ENCODE assay signal across 8 cellular contexts in the genomic region with DNA sequence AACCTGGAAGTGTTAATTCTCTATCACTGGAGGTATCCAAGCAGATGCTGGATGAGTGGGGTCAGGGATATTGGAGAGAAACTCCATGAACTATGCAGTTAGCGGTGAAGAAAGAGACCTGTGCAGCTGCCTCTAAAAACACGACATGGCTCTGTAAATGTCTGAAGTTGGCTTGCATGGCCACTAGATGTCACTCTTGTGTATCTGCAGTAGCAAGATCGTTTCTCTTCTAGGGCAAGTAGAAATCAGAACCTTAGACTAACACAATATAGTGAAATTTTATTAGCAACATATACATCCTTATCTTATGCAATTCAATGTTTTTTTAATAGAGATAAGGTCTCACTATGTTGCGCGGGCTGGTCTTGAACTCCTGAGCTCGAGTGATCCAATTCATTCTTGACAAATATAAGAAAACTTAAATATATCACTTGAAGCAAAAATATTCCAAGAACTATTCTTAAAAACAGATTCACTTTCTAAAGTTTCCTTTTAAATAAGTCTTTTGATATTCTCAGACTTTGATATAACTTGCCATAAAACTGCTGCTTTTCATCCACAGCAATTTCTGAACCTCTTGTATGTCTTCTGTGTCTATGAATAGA. TPM values are rescaled to one million over a fixed set of nuclear protein-coding genes. Genes with fewer than 3 reads are reported as not detected.
DNase-seq lines count a peak whose midpoint lies in the region; ATAC-seq, FAIRE-seq and TF ChIP-seq lines count a peak whose summit lies in the region.

No MANE protein-coding gene starts in this region.

- peak; percentile 91 for TF ChIP-seq CTCF in A549 (IDR thresholded peaks at IDR 0.05)
- peak; percentile 80 for TF ChIP-seq CTCF in GM10248 (IDR thresholded peaks at IDR 0.05; ENCODE audit: control extremely low read depth, extremely low read depth, low read depth, missing control alignments)

- WGBS in A549 (ENCODE audit: missing lambda C conversion rate), result 7% methylated on average over 6 of the region's 6 CpGs

- no peak overlapping the region for H3K4me3 ChIP-seq in A549

- POLR2A ChIA-PET in A549 (lab: Yijun Ruan, JAX) (no interaction called here), GM10248 (lab: Yijun Ruan, JAX) (no interaction called here), T-cell (lab: Charles Lee) (no interaction called here)

- ATAC-seq in A549 (peak; percentile 87 to 93), T-cell (replicated peaks in 1 of 4) (peak; percentile 76 to 80 (median 78)), HG03045 (IDR thresholded peaks at IDR 0.05; ENCODE audit: unreplicated experiment) (no peak)

- no peaks in the 10 kb centered on the region for H3K36me3 Mint-ChIP-seq in T-cell

- no peak overlapping the region for H3K4me3 Mint-ChIP-seq in T-cell

- no peak overlapping the region for H3K27ac ChIP-seq in A549

- H3K9me3 ChIP-seq in A549, result no peaks in the 10 kb centered on the region

- FAIRE-seq in A549 (lab: Jason Lieb, UNC), result peak; percentile 49

- no peaks in the 10 kb centered on the region for H3K9me3 Mint-ChIP-seq in T-cell

- H3K27me3 Mint-ChIP-seq in T-cell, result peaks cover 0 to 18% of the 10 kb centered on the region in 2 donors

- TF ChIP-seq RAD21 in A549 (conservative IDR thresholded peaks at IDR 0.05 in 1 of 2, IDR thresholded peaks at IDR 0.05 in 1 of 2), result peak; percentile 77 to 87

- DNase-seq in A549 (ENCODE audit: low read depth in 1 of 2, low spot score in 1 of 2), result peak; percentile 42 to 81
- peak; percentile 71 for DNase-seq in GM10248 (ENCODE audit: extremely low spot score)
- DNase-seq in NCI-H146 (lab: John Stamatoyannopoulos, UW), result peak; percentile 54
- peak in 31 of 34 experiments; percentile 6 to 62 (median 35) for DNase-seq in T-cell
- peak; percentile 72 for DNase-seq in cerebellum (ENCODE audit: low spot score)
- DNase-seq in left kidney (ENCODE audit: low read depth, low spot score), result peak; percentile 85
- peak; percentile 46 for DNase-seq in stimulated activated CD8-positive, alpha-beta memory T cell treated with anti-CD3 and anti-CD28 coated beads, Interleukin-4, amount 100 ng/mL, for 48 hours

- H3K27ac Mint-ChIP-seq in T-cell, result peak overlapping the region in 1 of 2 donors; percentile 49

- no peak for TF ChIP-seq EP300 in A549 (IDR thresholded peaks at IDR 0.05)

- peaks cover 8% of the 10 kb centered on the region; the same call in 1 of the 3 replicates for H3K4me1 ChIP-seq in A549

- H3K4me1 Mint-ChIP-seq in T-cell, result peaks cover 4 to 8% (median 6%) of the 10 kb centered on the region in 3 donors

- no peak for TF ChIP-seq POLR2A in A549 (IDR thresholded peaks at IDR 0.05; ENCODE audit: low read length)

- CTCF ChIA-PET in A549 (lab: Yijun Ruan, JAX), result interaction anchor here (0.6 to 7.5 kb wide), 67 partner anchors 8 to 452 kb away, joined by 3 to 104 read pairs (median 5); a partner anchor contains a TSS
- CTCF ChIA-PET in GM10248 (lab: Yijun Ruan, JAX), result interaction anchor here (0.6 to 4.2 kb wide), 40 partner anchors 10 to 382 kb away, joined by 3 to 81 read pairs (median 4); a partner anchor contains a TSS
- CTCF ChIA-PET in T-cell (lab: Charles Lee), result interaction anchor here (0.6 to 3.0 kb wide), 8 partner anchors 14 to 1245 kb away, joined by 3 to 17 read pairs (median 3); no protein-coding TSS in a partner anchor

- peak overlapping the region; percentile 51 for H3K4me2 ChIP-seq in A549

TF ChIP-seq in A549, 52 proteins besides CTCF, POLR2A, EP300 and RAD21:
- TF ChIP-seq SMC3 (IDR thresholded peaks at IDR 0.05) (peak; percentile 57), HOXA7 (CRISPR knock-in tag; IDR thresholded peaks at IDR 0.05) (no peak)

RNA-seq across cellular contexts. Expression of a gene that starts 2.9 kb away (rescaled TPM):
- not detected in 2 replicates for polyA plus RNA-seq in A549 (2011; rRNA removed)
- polyA plus RNA-seq in A549 (2012; cell fraction: cytosol; rRNA removed), result not detected in 2 replicates
- polyA plus RNA-seq in A549 (2012; cell fraction: nucleus; rRNA removed), result not detected in 2 replicates
- polyA plus RNA-seq in A549 (2017; fragmentation: RNase III; extraction: RNeasy Plus Mini Kit Qiagen cat#74134 plus additional on column Dnase treatment), result not detected in 3 replicates
- polyA minus RNA-seq in A549 (2011; rRNA and poly(A)+ RNA removed), result not detected in 2 replicates
- total RNA-seq in T-cell, result not detected
- not detected for total RNA-seq in cerebellum

RNA-seq across cellular contexts. Expression of a gene that starts 45.8 kb away (rescaled TPM):
- polyA plus RNA-seq in A549 (2011; rRNA removed) (0.05 TPM in 1 of 2 replicates, not detected in the other), A549 (2017; fragmentation: RNase III; extraction: RNeasy Plus Mini Kit Qiagen cat#74134 plus additional on column Dnase treatment) (not detected in 3 replicates)
- polyA plus RNA-seq in A549 (2012; cell fraction: cytosol; rRNA removed), result 0.03 and 0.04 TPM in 2 replicates
- 0.05 and 0.10 TPM in 2 replicates for polyA plus RNA-seq in A549 (2012; cell fraction: nucleus; rRNA removed)
- polyA minus RNA-seq in A549 (2011; rRNA and poly(A)+ RNA removed), result not detected in 2 replicates
- total RNA-seq in T-cell (not detected), cerebellum (1.1 TPM)

RNA-seq across cellular contexts. Expression of a gene that starts 49.0 kb away (rescaled TPM):
- polyA plus RNA-seq in A549 (2011; rRNA removed), result 0.21 TPM in 1 of 2 replicates, not detected in the other
- polyA plus RNA-seq in A549 (2012; cell fraction: cytosol; rRNA removed), result 0.32 and 0.36 TPM in 2 replicates
- 0.47 and 0.76 TPM in 2 replicates for polyA plus RNA-seq in A549 (2012; cell fraction: nucleus; rRNA removed)
- polyA plus RNA-seq in A549 (2017; fragmentation: RNase III; extraction: RNeasy Plus Mini Kit Qiagen cat#74134 plus additional on column Dnase treatment), result 0.22 to 0.41 TPM in 2 of 3 replicates, not detected in the other
- polyA minus RNA-seq in A549 (2011; rRNA and poly(A)+ RNA removed), result not detected in 2 replicates
- not detected for total RNA-seq in T-cell
- total RNA-seq in cerebellum, result not detected

Comparison
In these comparisons a context has a peak if more than half of its experiments do, and no peak if none do; other contexts are left out.
1. DNase-seq: peak in every context shown above with its lines; median percentile 85 in left kidney; 72 in cerebellum; 71 in GM10248; 62 in A549; 54 in NCI-H146; 46 in stimulated activated CD8-positive, alpha-beta memory T cell treated with anti-CD3 and anti-CD28 coated beads, Interleukin-4, amount 100 ng/mL, for 48 hours; 35 in T-cell.